In genomic region chr3:195932418-195933043, GRCh38 we compare ENCODE assay signal across 24 cellular contexts. TPM values are rescaled to one million over a fixed set of nuclear protein-coding genes. Genes with fewer than 3 reads are reported as not detected.
DNase-seq lines count a peak whose midpoint lies in the region; ATAC-seq, FAIRE-seq and TF ChIP-seq lines count a peak whose summit lies in the region.
"Had no signal": no experiment of that assay in that cellular context is flagged by ENCODE, and none has a peak within 500 bp of the region (broad histone marks: within the 10 kb centered on the region; RNA-seq: fewer than 3 reads in every experiment).

No MANE protein-coding gene starts in this region.

- no peak overlapping the region for H3K27ac Mint-ChIP-seq in chondrocyte (ENCODE audit: unreplicated experiment)
- H3K27ac Mint-ChIP-seq: CD4-positive, alpha-beta memory T cell had no signal

- no peaks in the 10 kb centered on the region for H3K36me3 ChIP-seq in transverse colon

- TF ChIP-seq CTCF in chondrocyte (IDR thresholded peaks at IDR 0.05) (no peak), transverse colon (IDR thresholded peaks at IDR 0.05) (no peak)

- TF ChIP-seq POLR2A in transverse colon (IDR thresholded peaks at IDR 0.05) (no peak), GM12891 (IDR thresholded peaks at IDR 0.05; ENCODE audit: low read depth, low read length) (no peak)

- DNase-seq in chondrocyte (ENCODE audit: low spot score): peak; percentile 27
- DNase-seq in left colon: no peak
- DNase-seq in myocyte (ENCODE audit: low read depth): peak; percentile 59
- no peak for DNase-seq in transverse colon
- no peak for DNase-seq in D341Med (ENCODE audit: low spot score)
- DNase-seq in sciatic nerve (ENCODE audit: low spot score): no peak
- no peak for DNase-seq in GM12891 (ENCODE audit: insufficient read length, low spot score)
- DNase-seq in middle frontal gyrus (ENCODE audit: extremely low spot score, low spot score): no peak
- DNase-seq: ACHN, DMS153, GOT3, HCEC 1CT, NCI-H1417, NCI-H1694 treated with DMSO at 0.1 percent for 48 hours, NCI-H2081 treated with DMSO at 0.1 percent for 48 hours, NCI-H446 treated with DMSO at 0.1 percent for 48 hours, NCI-H526 treated with DMSO at 0.1 percent for 48 hours, SHP77 had no signal

- H3K9me3 ChIP-seq in transverse colon: no peaks in the 10 kb centered on the region

- H3K36me3 Mint-ChIP-seq in chondrocyte (ENCODE audit: low read depth): no peaks in the 10 kb centered on the region
- H3K36me3 Mint-ChIP-seq: CD4-positive, alpha-beta memory T cell; IgD-negative memory B cell had no signal

- H3K4me1 Mint-ChIP-seq in chondrocyte (ENCODE audit: low read depth): no peaks in the 10 kb centered on the region
- H3K4me1 Mint-ChIP-seq: CD4-positive, alpha-beta memory T cell; IgD-negative memory B cell had no signal

- in situ Hi-C loops in transverse colon (cut with MboI; ENCODE audit: low pct_ligation_motif_present in 1 of 4, low pct_unique_long_range_greater_than_20kb in 1 of 4, low sequenced_read_pairs in 3 of 4): no loop called here

- ATAC-seq in left colon: peak; percentile 75
- ATAC-seq in sciatic nerve: no peak

- intact Hi-C loops in left colon (cut with DNase I, micrococcal nuclease) (no loop called here), transverse colon (cut with DNase I; ENCODE audit: low total_unique reads) (no loop called here), sciatic nerve (cut with DNase I) (no loop called here)

- H3K4me3 Mint-ChIP-seq in chondrocyte (ENCODE audit: unreplicated experiment): no peak overlapping the region
- H3K4me3 Mint-ChIP-seq: CD4-positive, alpha-beta memory T cell; IgD-negative memory B cell had no signal

- no peak for TF ChIP-seq EP300 in transverse colon (IDR thresholded peaks at IDR 0.05; ENCODE audit: low read depth)

- no peaks in the 10 kb centered on the region for H3K9me3 Mint-ChIP-seq in chondrocyte (ENCODE audit: low read depth)
- H3K9me3 Mint-ChIP-seq: IgD-negative memory B cell had no signal

- H3K4me3 ChIP-seq in transverse colon: no peak overlapping the region
- H3K4me3 ChIP-seq: BLaER1 treated with 17β-estradiol and CSF1 and Interleukin-3, amounts not matched to agents 10 nM and 100 nM; SK-N-MC had no signal

- H3K27ac ChIP-seq in transverse colon: peak overlapping the region; percentile 47 to 65 (median 54)
- H3K27ac ChIP-seq: BLaER1 treated with 17β-estradiol and CSF1 and Interleukin-3, amounts not matched to agents 10 nM and 100 nM; SK-N-MC had no signal

- no peaks in the 10 kb centered on the region for H3K27me3 ChIP-seq in transverse colon
- H3K27me3 ChIP-seq: BLaER1 treated with 17β-estradiol and CSF1 and Interleukin-3, amounts not matched to agents 10 nM and 100 nM had no signal

- H3K4me1 ChIP-seq in transverse colon: peaks cover 0 to 13% (median 4%) of the 10 kb centered on the region in 4 donors

- WGBS in transverse colon (ENCODE audit: low coverage in 1 of 2), 2 donors: 73 to 90% methylated on average over 6 to 9 of the region's 9 CpGs

- no peaks in the 10 kb centered on the region for H3K27me3 Mint-ChIP-seq in chondrocyte (ENCODE audit: low read depth)
- H3K27me3 Mint-ChIP-seq: CD4-positive, alpha-beta memory T cell; IgD-negative memory B cell had no signal

- FAIRE-seq in GM12891 (lab: Jason Lieb, UNC): no peak
- FAIRE-seq: G401.6, GM18507 had no signal

TF ChIP-seq in GM12891, 5 proteins besides CTCF, POLR2A, EP300 and RAD21:
- TF ChIP-seq PAX5 (IDR thresholded peaks at IDR 0.05; ENCODE audit: insufficient read depth, low read length, severe bottlenecking): no peak
- no peak for TF ChIP-seq POU2F2 (IDR thresholded peaks at IDR 0.05; ENCODE audit: low read depth, low read length)
- no peak for TF ChIP-seq POLR2AphosphoS5 (IDR thresholded peaks at IDR 0.05; ENCODE audit: low read depth, low read length)
- no peak for TF ChIP-seq TAF1 (IDR thresholded peaks at IDR 0.05; ENCODE audit: low read depth, low read length)
- no peak for TF ChIP-seq SPI1 (IDR thresholded peaks at IDR 0.05; ENCODE audit: low read depth, low read length)

RNA-seq across cellular contexts. Expression of gene TNK2, which starts 24.2 kb away (rescaled TPM):
- total RNA-seq in chondrocyte (35.5 to 39.8 TPM (median 38.6 TPM) in 3 replicates), left colon (10 to 100 TPM; 18.3 to 33.9 TPM), myocyte (50.2 and 53.5 TPM in 2 replicates), transverse colon (10 to 100 TPM; 19.1 to 74.1 (median 21.3) TPM), sciatic nerve (72.0 TPM)
- polyA plus RNA-seq in myocyte (2012): 152 TPM
- 12.1 TPM for polyA plus RNA-seq in GM12891 (2012; ENCODE audit: low read depth, missing spikeins)

Comparison
In these comparisons a context has a peak if more than half of its experiments do, and no peak if none do; other contexts are left out.
1. DNase-seq: peak in chondrocyte (single experiment) and myocyte (single experiment); none in left colon (0 of 2), transverse colon (single experiment), D341Med (single experiment), sciatic nerve (single experiment), GM12891 (single experiment) and middle frontal gyrus (single experiment).